ENCODE assay signal across 3 cellular contexts in genomic region chr11:61290905-61291690, GRCh38.
TF ChIP-seq lines count a peak whose summit lies in the region.

No MANE protein-coding gene starts in this region.

TF ChIP-seq in SK-N-SH, 30 proteins besides CTCF, POLR2A, EP300 and RAD21:
- no peak for TF ChIP-seq FOXM1 (IDR thresholded peaks at IDR 0.05; ENCODE audit: low read depth)

TF ChIP-seq in GM23338, 12 proteins besides CTCF, POLR2A, EP300 and RAD21:
- TF ChIP-seq ZNF462 (CRISPR knock-in tag; IDR thresholded peaks at IDR 0.05) (no peak), ETS1 (IDR thresholded peaks at IDR 0.05) (no peak), CREB1 (CRISPR knock-in tag; IDR thresholded peaks at IDR 0.05; ENCODE audit: low read depth) (no peak), REST (IDR thresholded peaks at IDR 0.05; ENCODE audit: unreplicated experiment) (no peak), STAT1 (IDR thresholded peaks at IDR 0.05; ENCODE audit: unreplicated experiment) (no peak), ZNF114 (CRISPR knock-in tag; IDR thresholded peaks at IDR 0.05) (no peak), JUNB (IDR thresholded peaks at IDR 0.05; ENCODE audit: unreplicated experiment) (no peak)
TF ChIP-seq in GM23338: peak in this region for 0.

TF ChIP-seq in WTC11, 78 proteins besides CTCF, POLR2A, EP300 and RAD21 (continued from another document):
- TF ChIP-seq NR2C2 (CRISPR knock-in tag; IDR thresholded peaks at IDR 0.05): no peak
